ENCODE assay signal across 8 cellular contexts in the genomic region with DNA sequence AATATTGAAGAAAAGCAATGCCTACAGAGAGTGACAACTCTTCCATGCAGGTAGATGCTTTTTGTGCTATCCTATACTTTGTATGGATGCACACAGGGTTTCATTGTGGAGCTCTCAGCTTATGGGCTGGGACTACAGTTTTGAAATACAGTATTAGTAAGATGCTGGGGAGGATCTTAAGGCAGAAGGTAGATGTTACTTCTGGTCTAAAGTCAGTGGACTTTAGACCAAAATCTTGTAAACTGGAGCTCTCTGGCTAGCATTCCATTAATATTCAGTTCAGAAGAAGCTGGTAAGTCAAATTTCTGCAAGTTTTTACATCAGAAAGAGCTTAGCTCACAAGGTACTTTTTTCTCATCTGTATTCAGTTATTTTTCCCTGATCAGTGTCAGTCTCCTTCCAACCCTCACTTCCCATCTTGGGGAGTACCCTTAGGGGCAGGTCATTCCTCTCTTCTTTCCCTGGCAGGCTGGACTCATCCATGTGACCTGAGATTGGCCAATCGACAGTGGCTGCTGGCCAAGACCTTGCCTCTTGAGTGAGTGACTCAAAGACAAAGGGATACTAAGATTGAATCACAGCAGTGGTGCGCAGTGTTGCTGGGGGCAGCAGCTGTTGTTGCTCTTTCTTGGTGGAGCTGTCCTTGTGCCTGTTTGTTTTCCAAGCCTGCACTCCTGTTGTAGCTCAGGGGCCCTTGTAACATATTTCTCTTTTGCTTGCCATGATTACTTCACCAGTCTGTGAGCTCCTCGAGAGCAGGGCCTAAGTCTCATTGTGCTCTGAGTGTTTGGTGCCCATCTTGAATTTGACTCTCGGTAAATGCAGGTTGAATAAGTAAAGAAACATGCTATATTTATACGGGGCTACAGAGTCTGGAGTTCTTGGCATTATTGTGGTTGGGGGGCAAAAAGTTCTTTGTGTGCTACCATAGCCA. TPM values are rescaled to one million over a fixed set of nuclear protein-coding genes. Genes with fewer than 3 reads are reported as not detected.
DNase-seq lines count a peak whose midpoint lies in the region; ATAC-seq, FAIRE-seq and TF ChIP-seq lines count a peak whose summit lies in the region.

No MANE protein-coding gene starts in this region.

- H3K27ac ChIP-seq in A549 (peak overlapping the region; percentile 77 to 82), substantia nigra (ENCODE audit: low read depth, low read length, poor library complexity, severe bottlenecking) (peak overlapping the region; percentile 87)
- peak overlapping the region; percentile 98 for H3K27ac ChIP-seq in naive thymus-derived CD4-positive, alpha-beta T cell (ENCODE audit: low read depth, low read length)

- H3K9me3 ChIP-seq in A549, result no peaks in the 10 kb centered on the region
- no peaks in the 10 kb centered on the region for H3K9me3 ChIP-seq in naive thymus-derived CD4-positive, alpha-beta T cell (ENCODE audit: control insufficient read depth in 2 of 3, low read length in 3 of 3)

- TF ChIP-seq POLR2A in A549 (IDR thresholded peaks at IDR 0.05; ENCODE audit: low read length), result peak; percentile 53
- TF ChIP-seq POLR2A in GM19099 (IDR thresholded peaks at IDR 0.05; ENCODE audit: extremely low read depth, insufficient read length, low read depth), result peak; percentile 27

- ATAC-seq in A549 (peak; percentile 80 to 83), GM18909 (IDR thresholded peaks at IDR 0.05; ENCODE audit: poor library complexity, unreplicated experiment) (no peak)
- no peak for ATAC-seq in naive thymus-derived CD4-positive, alpha-beta T cell

- DNase-seq in A549 (ENCODE audit: low read depth in 1 of 2, low spot score in 1 of 2) (peak; percentile 89 to 92), NCI-H524 treated with DMSO at 0.1 percent for 48 hours (lab: John Stamatoyannopoulos, UW) (peak; percentile 88), fibroblast of peridontal ligament (ENCODE audit: extremely low read depth) (peak; percentile 99), substantia nigra (lab: John Stamatoyannopoulos, UW) (peak; percentile 5 to 90 (median 66))
- peak; percentile 66 to 69 for DNase-seq in activated T-cell treated with anti-CD3 and anti-CD28 coated beads, Interleukin-2, amount 50 U/mL, for 48 hours
- peak in 2 of 9 donors; percentile 32 to 35 for DNase-seq in naive thymus-derived CD4-positive, alpha-beta T cell

- CTCF ChIA-PET in A549 (lab: Yijun Ruan, JAX), result interaction anchor here (0.7 to 2.9 kb wide), 8 partner anchors 13 to 150 kb away, joined by 3 to 12 read pairs (median 4); a partner anchor contains a TSS
- CTCF ChIA-PET in naive thymus-derived CD4-positive, alpha-beta T cell (lab: Charles Lee), result interaction anchor here (0.6 to 6.3 kb wide), 4 partner anchors 26 to 185 kb away, joined by 3 to 58 read pairs (median 4); a partner anchor contains a TSS

- peaks cover 0 to 10% (median 0%) of the 10 kb centered on the region in 5 donors for H3K36me3 Mint-ChIP-seq in naive thymus-derived CD4-positive, alpha-beta T cell

- no peak for TF ChIP-seq RAD21 in A549 (conservative IDR thresholded peaks at IDR 0.05 in 1 of 2, IDR thresholded peaks at IDR 0.05 in 1 of 2)

- H3K4me1 Mint-ChIP-seq in naive thymus-derived CD4-positive, alpha-beta T cell, result peaks cover 45 to 76% (median 63%) of the 10 kb centered on the region in 7 donors

- POLR2A ChIA-PET in A549 (lab: Yijun Ruan, JAX), result interaction anchor here (0.7 to 5.5 kb wide), 7 partner anchors 22 to 185 kb away, joined by 3 to 97 read pairs (median 3); a partner anchor contains a TSS
- POLR2A ChIA-PET in naive thymus-derived CD4-positive, alpha-beta T cell (lab: Charles Lee), result interaction anchor here (0.9 to 18.2 kb wide), 10 partner anchors 8 to 185 kb away, joined by 3 to 733 read pairs (median 5); a partner anchor contains a TSS

- 26% methylated on average over 5 of the region's 5 CpGs for WGBS in A549 (ENCODE audit: missing lambda C conversion rate)

- TF ChIP-seq EP300 in A549 (IDR thresholded peaks at IDR 0.05), result no peak

- peaks cover 36% of the 10 kb centered on the region for H3K4me1 ChIP-seq in A549
- H3K4me1 ChIP-seq in naive thymus-derived CD4-positive, alpha-beta T cell (ENCODE audit: control insufficient read depth in 2 of 2, insufficient read depth in 2 of 2, low read length in 2 of 2), result peaks cover 71 to 77% of the 10 kb centered on the region in 2 donors

- no peaks in the 10 kb centered on the region for H3K27me3 Mint-ChIP-seq in naive thymus-derived CD4-positive, alpha-beta T cell

- peak overlapping the region; percentile 95 to 100 (median 99) for H3K27ac Mint-ChIP-seq in naive thymus-derived CD4-positive, alpha-beta T cell

- no peak overlapping the region for H3K4me3 ChIP-seq in A549
- peak overlapping the region; percentile 55 for H3K4me3 ChIP-seq in naive thymus-derived CD4-positive, alpha-beta T cell (ENCODE audit: low read length)

- H3K36me3 ChIP-seq in naive thymus-derived CD4-positive, alpha-beta T cell (ENCODE audit: control insufficient read depth in 2 of 3, insufficient read depth in 3 of 3, low read length in 3 of 3), result no peaks in the 10 kb centered on the region

- TF ChIP-seq CTCF in A549 (IDR thresholded peaks at IDR 0.05), result no peak

- H3K4me3 Mint-ChIP-seq in naive thymus-derived CD4-positive, alpha-beta T cell, result peak overlapping the region; percentile 57 to 95 (median 88)

- peaks cover 0 to 6% (median 0%) of the 10 kb centered on the region in 11 donors for H3K9me3 Mint-ChIP-seq in naive thymus-derived CD4-positive, alpha-beta T cell

- intact Hi-C loops in naive thymus-derived CD4-positive, alpha-beta T cell (cut with micrococcal nuclease), result loop anchor here in 1 of 2 donors (2.0 kb wide), 1 partner anchor 226 kb away; a partner anchor contains a TSS

- peak overlapping the region; percentile 58 for H3K4me2 ChIP-seq in A549

- FAIRE-seq in A549 (lab: Jason Lieb, UNC), result no peak

- no peaks in the 10 kb centered on the region for H3K27me3 ChIP-seq in naive thymus-derived CD4-positive, alpha-beta T cell (ENCODE audit: control insufficient read depth in 2 of 2, insufficient read depth in 2 of 2, low read length in 2 of 2)

TF ChIP-seq in A549, 52 proteins besides CTCF, POLR2A, EP300 and RAD21:
- TF ChIP-seq FOSL2 (IDR thresholded peaks at IDR 0.05), result no peak
- TF ChIP-seq FOSL2 (CRISPR knock-in tag; IDR thresholded peaks at IDR 0.05), result peak; percentile 73
- TF ChIP-seq CEBPB (IDR thresholded peaks at IDR 0.05), result peak; percentile 29 to 83; a peak in 3 of 4 replicates
- TF ChIP-seq KDM5A (IDR thresholded peaks at IDR 0.05), result no peak
- peak in 1 of 2 experiments; percentile 65; a peak in 2 of 5 replicates for TF ChIP-seq JUN (IDR thresholded peaks at IDR 0.05)
- TF ChIP-seq RNF2 (IDR thresholded peaks at IDR 0.05; ENCODE audit: borderline replicate concordance, low read depth), result no peak
- TF ChIP-seq, protein P1, sequence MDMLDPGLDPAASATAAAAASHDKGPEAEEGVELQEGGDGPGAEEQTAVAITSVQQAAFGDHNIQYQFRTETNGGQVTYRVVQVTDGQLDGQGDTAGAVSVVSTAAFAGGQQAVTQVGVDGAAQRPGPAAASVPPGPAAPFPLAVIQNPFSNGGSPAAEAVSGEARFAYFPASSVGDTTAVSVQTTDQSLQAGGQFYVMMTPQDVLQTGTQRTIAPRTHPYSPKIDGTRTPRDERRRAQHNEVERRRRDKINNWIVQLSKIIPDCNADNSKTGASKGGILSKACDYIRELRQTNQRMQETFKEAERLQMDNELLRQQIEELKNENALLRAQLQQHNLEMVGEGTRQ (IDR thresholded peaks at IDR 0.05), result peak; percentile 74
- no peak for TF ChIP-seq FOSB (CRISPR knock-in tag; IDR thresholded peaks at IDR 0.05)
- TF ChIP-seq, protein P2, sequence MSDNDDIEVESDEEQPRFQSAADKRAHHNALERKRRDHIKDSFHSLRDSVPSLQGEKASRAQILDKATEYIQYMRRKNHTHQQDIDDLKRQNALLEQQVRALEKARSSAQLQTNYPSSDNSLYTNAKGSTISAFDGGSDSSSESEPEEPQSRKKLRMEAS (IDR thresholded peaks at IDR 0.05), result peak; percentile 57
- peak; percentile 41; the same call in 1 of the 2 replicates for TF ChIP-seq PHF8 (IDR thresholded peaks at IDR 0.05; ENCODE audit: borderline replicate concordance, low read depth)

RNA-seq across cellular contexts. Expression of a gene that starts 2.8 kb away (rescaled TPM):
- polyA plus RNA-seq in A549 (2011; rRNA removed), result 27.9 and 32.8 TPM in 2 replicates
- 18.6 and 19.1 TPM in 2 replicates for polyA plus RNA-seq in A549 (2012; cell fraction: cytosol; rRNA removed)
- 19.9 and 33.1 TPM in 2 replicates for polyA plus RNA-seq in A549 (2012; cell fraction: nucleus; rRNA removed)
- polyA plus RNA-seq in A549 (2017; fragmentation: RNase III; extraction: RNeasy Plus Mini Kit Qiagen cat#74134 plus additional on column Dnase treatment), result 23.8 to 24.9 TPM (median 24.0 TPM) in 3 replicates
- 30.8 and 40.1 TPM in 2 replicates for polyA minus RNA-seq in A549 (2011; rRNA and poly(A)+ RNA removed)
- 100 to 1,000 TPM in 2 of 5 experiments, 10 to 100 TPM in 3; 57.5 to 157 (median 78.0) TPM for total RNA-seq in naive thymus-derived CD4-positive, alpha-beta T cell
- 100 to 1,000 TPM in 1 of 2 donors, 10 to 100 TPM in 1; 99.9 to 138 TPM for polyA plus RNA-seq in naive thymus-derived CD4-positive, alpha-beta T cell

RNA-seq across cellular contexts. Expression of a gene that starts 26.9 kb away (rescaled TPM):
- 127 and 264 TPM in 2 replicates for polyA plus RNA-seq in A549 (2011; rRNA removed)
- 38.9 and 39.1 TPM in 2 replicates for polyA plus RNA-seq in A549 (2012; cell fraction: cytosol; rRNA removed)
- polyA plus RNA-seq in A549 (2012; cell fraction: nucleus; rRNA removed), result 84.4 and 148 TPM in 2 replicates
- 199 to 212 TPM (median 201 TPM) in 3 replicates for polyA plus RNA-seq in A549 (2017; fragmentation: RNase III; extraction: RNeasy Plus Mini Kit Qiagen cat#74134 plus additional on column Dnase treatment)
- 104 and 116 TPM in 2 replicates for polyA minus RNA-seq in A549 (2011; rRNA and poly(A)+ RNA removed)
- 1,000 to 10,000 TPM in 2 of 5 experiments, 100 to 1,000 TPM in 3; 372 to 1,041 (median 699) TPM for total RNA-seq in naive thymus-derived CD4-positive, alpha-beta T cell
- 100 to 1,000 TPM; 100 to 152 TPM for polyA plus RNA-seq in naive thymus-derived CD4-positive, alpha-beta T cell

Comparison
In these comparisons a context has a peak if more than half of its experiments do, and no peak if none do; other contexts are left out.
1. ATAC-seq: peak in A549 (2 of 2); none in naive thymus-derived CD4-positive, alpha-beta T cell (single experiment) and GM18909 (single experiment).
2. Peak in every context shown above with its lines, with median percentiles within 50 percentile points of each other: H3K27ac ChIP-seq.